In genomic region chr1:42686418-42686817, GRCh38 we compare ENCODE assay signal across 11 cellular contexts. TPM values are rescaled to one million over a fixed set of nuclear protein-coding genes. Genes with fewer than 3 reads are reported as not detected.
A peak's percentile ranks its signal among the peaks of the same experiment; 100 is the strongest.
DNase-seq lines count a peak whose midpoint lies in the region; ATAC-seq, FAIRE-seq and TF ChIP-seq lines count a peak whose summit lies in the region.
"Had no signal": no experiment of that assay in that cellular context is flagged by ENCODE, and none has a peak within 500 bp of the region (broad histone marks: within the 10 kb centered on the region; RNA-seq: fewer than 3 reads in every experiment).

No MANE protein-coding gene starts in this region.

- H3K4me3 ChIP-seq in MM.1S (ENCODE audit: low read length): no peak overlapping the region
- peak overlapping the region; percentile 77; the same call in 1 of the 2 replicates for H3K4me3 ChIP-seq in K562

- CTCF ChIA-PET in K562 (lab: Yijun Ruan, JAX; ENCODE audit: low intra/inter-chr PET ratio): no interaction called here

- peaks cover 89% of the 10 kb centered on the region for H3K79me2 ChIP-seq in MM.1S (ENCODE audit: low read length)
- peaks cover 94% of the 10 kb centered on the region for H3K79me2 ChIP-seq in K562 (ENCODE audit: control insufficient read depth, insufficient read depth, low read length)

- POLR2A ChIA-PET in K562 (lab: Yijun Ruan, JAX): interaction anchor here (0.6 to 2.7 kb wide), 5 partner anchors 9 to 907 kb away, joined by 3 to 10 read pairs (median 3); no protein-coding TSS in a partner anchor

- in situ Hi-C loops in K562 (cut with MboI): no loop called here

- H3K36me3 Mint-ChIP-seq in activated T-cell treated with anti-CD3 and anti-CD28 coated beads, Interleukin-2, amount 50 U/mL, for 24 hours (ENCODE audit: low read depth): peaks cover 94% of the 10 kb centered on the region
- peaks cover 20% of the 10 kb centered on the region for H3K36me3 Mint-ChIP-seq in osteocyte (ENCODE audit: unreplicated experiment)

- H3K27ac ChIP-seq in MM.1S (ENCODE audit: low read length): no peak overlapping the region
- peak overlapping the region; percentile 51 for H3K27ac ChIP-seq in K562 (ENCODE audit: extremely low read depth, low read depth, low read length)
- H3K27ac ChIP-seq: epithelial cell of prostate had no signal

- intact Hi-C loops in K562 (cut with micrococcal nuclease): loop anchor here (10.0 kb wide), 1 partner anchor 248 kb away; no protein-coding TSS in a partner anchor

- TF ChIP-seq RAD21 in K562 (CRISPR knock-in tag; conservative IDR thresholded peaks at IDR 0.05 in 1 of 2, IDR thresholded peaks at IDR 0.05 in 1 of 2): 0 out of 4 replicates have a peak, but pooled peaks of 1 of the 2 experiments have one; percentile 2

- H3K27me3 Mint-ChIP-seq in activated T-cell treated with anti-CD3 and anti-CD28 coated beads, Interleukin-2, amount 50 U/mL, for 24 hours: no peaks in the 10 kb centered on the region
- H3K27me3 Mint-ChIP-seq in osteocyte (ENCODE audit: unreplicated experiment): no peaks in the 10 kb centered on the region

- H2AFZ ChIP-seq in MM.1S (ENCODE audit: low read length): no peak overlapping the region
- H2AFZ ChIP-seq in K562 (ENCODE audit: low read depth, low read length): no peak overlapping the region

- H3K9me3 Mint-ChIP-seq in activated T-cell treated with anti-CD3 and anti-CD28 coated beads, Interleukin-2, amount 50 U/mL, for 24 hours: no peaks in the 10 kb centered on the region
- H3K9me3 Mint-ChIP-seq in osteocyte (ENCODE audit: unreplicated experiment): no peaks in the 10 kb centered on the region

- H3K4me1 ChIP-seq in MM.1S (ENCODE audit: low read length) (peaks cover 26% of the 10 kb centered on the region), K562 (replicated peaks in 1 of 2; ENCODE audit: control insufficient read depth in 2 of 2, insufficient read depth in 2 of 2, low read length in 2 of 2) (peaks cover 9 to 45% of the 10 kb centered on the region in 2 experiments)

- no peak for TF ChIP-seq CTCF in MM.1S (IDR thresholded peaks at IDR 0.05; ENCODE audit: low read length)
- TF ChIP-seq CTCF in K562 (IDR thresholded peaks at IDR 0.05 in 2 of 3, conservative IDR thresholded peaks at IDR 0.05 in 1 of 3; ENCODE audit: insufficient read depth in 2 of 3, low read depth in 1 of 3, low read length in 3 of 3): no peak
- no peak for TF ChIP-seq CTCF in osteocyte (IDR thresholded peaks at IDR 0.05)

- DNase-seq in activated T-cell treated with anti-CD3 and anti-CD28 coated beads, Interleukin-2, amount 50 U/mL, for 24 hours: no peak
- DNase-seq in activated T-cell treated with anti-CD3 and anti-CD28 coated beads for 4 hours (no peak), MM.1S (no peak), K562 (ENCODE audit: extremely low read depth in 1 of 4, low spot score in 3 of 4) (peak; percentile 66 to 83 (median 70)), osteocyte (ENCODE audit: extremely low spot score, unreplicated experiment) (no peak)
- no peak for DNase-seq in stimulated activated CD4-positive, alpha-beta T cell treated with anti-CD3 and anti-CD28 coated beads, Interleukin-4, amount 100 ng/mL, for 1 hour
- DNase-seq in stimulated activated CD4-positive, alpha-beta T cell treated with anti-CD3 and anti-CD28 coated beads, Interleukin-4, amount 100 ng/mL, for 24 hours: no peak
- DNase-seq: aorta had no signal

- H3K4me1 Mint-ChIP-seq in activated T-cell treated with anti-CD3 and anti-CD28 coated beads, Interleukin-2, amount 50 U/mL, for 24 hours (ENCODE audit: low read depth): peaks cover 73% of the 10 kb centered on the region
- peaks cover 62% of the 10 kb centered on the region for H3K4me1 Mint-ChIP-seq in osteocyte (ENCODE audit: unreplicated experiment)

- no peak for TF ChIP-seq POLR2A in K562 (conservative IDR thresholded peaks at IDR 0.05)

- H3K9me3 ChIP-seq in MM.1S (replicated peaks; ENCODE audit: insufficient read depth, low read length): no peaks in the 10 kb centered on the region
- H3K9me3 ChIP-seq in K562 (replicated peaks; ENCODE audit: control insufficient read depth, insufficient read depth, low read depth, low read length): no peaks in the 10 kb centered on the region

- H3K27me3 ChIP-seq in MM.1S (replicated peaks; ENCODE audit: insufficient read depth, low read length) (no peaks in the 10 kb centered on the region), K562 (ENCODE audit: control insufficient read depth in 2 of 2, insufficient read depth in 2 of 2, low read length in 2 of 2) (no peaks in the 10 kb centered on the region)

- no peaks in the 10 kb centered on the region for H3K9me2 ChIP-seq in MM.1S (replicated peaks; ENCODE audit: insufficient read depth, low read length)

- peak overlapping the region; percentile 96 for H3K4me3 Mint-ChIP-seq in activated T-cell treated with anti-CD3 and anti-CD28 coated beads, Interleukin-2, amount 50 U/mL, for 24 hours
- H3K4me3 Mint-ChIP-seq in osteocyte (ENCODE audit: unreplicated experiment): no peak overlapping the region

- peaks cover 8% of the 10 kb centered on the region for H3K9me1 ChIP-seq in K562 (ENCODE audit: control insufficient read depth, insufficient read depth, low read length)

- FAIRE-seq in K562 (lab: Jason Lieb, UNC): peak; percentile 11

- H3K4me2 ChIP-seq in MM.1S (ENCODE audit: low read depth, low read length) (peak overlapping the region; percentile 90; the same call in 1 of the 2 replicates), K562 (ENCODE audit: insufficient read depth, low read length) (peak overlapping the region; percentile 98)

- peaks cover 5% of the 10 kb centered on the region; the same call in 1 of the 2 replicates for H3K36me3 ChIP-seq in MM.1S (replicated peaks; ENCODE audit: insufficient read depth, low read length)
- H3K36me3 ChIP-seq in K562 (ENCODE audit: control insufficient read depth, insufficient read depth, low read length): peaks cover 84% of the 10 kb centered on the region

- peak overlapping the region; percentile 67 for H3K27ac Mint-ChIP-seq in activated T-cell treated with anti-CD3 and anti-CD28 coated beads, Interleukin-2, amount 50 U/mL, for 24 hours
- H3K27ac Mint-ChIP-seq in osteocyte (ENCODE audit: unreplicated experiment): peak overlapping the region; percentile 18

- peaks cover 11% of the 10 kb centered on the region; the same call in 1 of the 2 replicates for H3F3A ChIP-seq in MM.1S (ENCODE audit: insufficient read depth, low read length)

- 10% methylated on average over 4 of the region's 4 CpGs for WGBS in K562 (ENCODE audit: insufficient coverage, low coverage, missing lambda C conversion rate)

- ATAC-seq in K562 (peak; percentile 17), HG03159 (IDR thresholded peaks at IDR 0.05; ENCODE audit: unreplicated experiment) (no peak)

- peaks cover 81% of the 10 kb centered on the region for H4K20me1 ChIP-seq in MM.1S (ENCODE audit: insufficient read depth, low read length)
- H4K20me1 ChIP-seq in K562 (replicated peaks; ENCODE audit: control insufficient read depth, insufficient read depth, low read length): peaks cover 78% of the 10 kb centered on the region

- TF ChIP-seq EP300 in K562 (IDR thresholded peaks at IDR 0.05; ENCODE audit: low read length): peak; percentile 64; the same call in 1 of the 2 replicates

- H3K9ac ChIP-seq in MM.1S (ENCODE audit: low read length): no peak overlapping the region
- peak overlapping the region in 1 of 2 experiments; percentile 99; a peak in 2 of 4 replicates for H3K9ac ChIP-seq in K562 (ENCODE audit: insufficient read depth in 1 of 2, low read depth in 2 of 2, low read length in 2 of 2)

- no TSS peak for BruUV-seq in K562 (replicated peaks; lab: Mats Ljungman, UMichigan)

RNA-seq across cellular contexts. Expression of gene YBX1, which starts 4.2 kb away (rescaled TPM):
- 47.4 and 83.8 TPM in 2 replicates for total RNA-seq in K562 (2011; cell fraction: chromatin; rRNA removed; ENCODE audit: low replicate concordance)
- 59.5 and 62.8 TPM in 2 replicates for total RNA-seq in K562 (2011; cell fraction: nucleolus; rRNA removed)
- total RNA-seq in K562 (2011; cell fraction: nucleoplasm; rRNA removed): 90.9 and 179 TPM in 2 replicates
- 1,738 and 1,868 TPM in 2 replicates for total RNA-seq in K562 (2014; rRNA removed)
- total RNA-seq in K562 (2014; rRNA removed; fragmentation: Illumina TruSeq; extraction: Trizol): 1,262 and 1,370 TPM in 2 replicates
- 1,548 and 1,573 TPM in 2 replicates for total RNA-seq in K562 (2015; rRNA removed; fragmentation: Illumina TruSeq; extraction: Trizol)
- 1,160 and 1,216 TPM in 2 replicates for total RNA-seq in K562 (2021)
- polyA plus RNA-seq in K562 (2011; rRNA removed): 411 and 825 TPM in 2 replicates
- 506 and 740 TPM in 2 replicates for polyA plus RNA-seq in K562 (2011; cell fraction: cytosol; rRNA removed)
- polyA plus RNA-seq in K562 (2011; cell fraction: nucleus; rRNA removed): 320 and 421 TPM in 2 replicates
- polyA plus RNA-seq in K562 (2012): 794 and 1,429 TPM in 2 replicates
- 1,646 and 1,955 TPM in 2 replicates for polyA plus RNA-seq in K562 (2014; fragmentation: Illumina TruSeq; extraction: Trizol)
- polyA plus RNA-seq in K562 (2014; fragmentation: Nextera tagmentation; extraction: Ambion mirVana): 100 to 1,000 TPM; 363 to 380 TPM
- polyA plus RNA-seq in K562 (2014; rRNA removed): 1,176 and 1,182 TPM in 2 replicates
- 483 and 659 TPM in 2 replicates for polyA minus RNA-seq in K562 (2011; rRNA and poly(A)+ RNA removed)
- polyA minus RNA-seq in K562 (2011; cell fraction: cytosol; rRNA and poly(A)+ RNA removed): 380 and 478 TPM in 2 replicates
- polyA minus RNA-seq in K562 (2011; cell fraction: nucleus; rRNA and poly(A)+ RNA removed): 66.0 and 120 TPM in 2 replicates
- total RNA-seq in osteocyte: 529 and 538 TPM in 2 replicates

RNA-seq across cellular contexts. Expression of gene PPIH, which starts 28.2 kb away (rescaled TPM):
- total RNA-seq in K562 (2011; cell fraction: chromatin; rRNA removed; ENCODE audit: low replicate concordance): 75.0 and 80.3 TPM in 2 replicates
- 68.6 and 71.4 TPM in 2 replicates for total RNA-seq in K562 (2011; cell fraction: nucleolus; rRNA removed)
- 71.1 and 74.3 TPM in 2 replicates for total RNA-seq in K562 (2011; cell fraction: nucleoplasm; rRNA removed)
- total RNA-seq in K562 (2014; rRNA removed) (193 and 231 TPM in 2 replicates), K562 (2014; rRNA removed; fragmentation: Illumina TruSeq; extraction: Trizol) (277 and 303 TPM in 2 replicates), K562 (2015; rRNA removed; fragmentation: Illumina TruSeq; extraction: Trizol) (287 and 304 TPM in 2 replicates), K562 (2021) (197 and 199 TPM in 2 replicates), osteocyte (26.7 and 30.2 TPM in 2 replicates)
- polyA plus RNA-seq in K562 (2011; rRNA removed) (269 and 324 TPM in 2 replicates), K562 (2014; fragmentation: Illumina TruSeq; extraction: Trizol) (417 and 450 TPM in 2 replicates), K562 (2014; fragmentation: Nextera tagmentation; extraction: Ambion mirVana) (100 to 1,000 TPM; 221 to 265 TPM), K562 (2014; rRNA removed) (434 and 470 TPM in 2 replicates)
- 135 and 372 TPM in 2 replicates for polyA plus RNA-seq in K562 (2011; cell fraction: cytosol; rRNA removed)
- 78.2 and 125 TPM in 2 replicates for polyA plus RNA-seq in K562 (2011; cell fraction: nucleus; rRNA removed)
- 133 and 272 TPM in 2 replicates for polyA plus RNA-seq in K562 (2012)
- 136 and 141 TPM in 2 replicates for polyA minus RNA-seq in K562 (2011; rRNA and poly(A)+ RNA removed)
- 47.2 and 68.5 TPM in 2 replicates for polyA minus RNA-seq in K562 (2011; cell fraction: cytosol; rRNA and poly(A)+ RNA removed)
- polyA minus RNA-seq in K562 (2011; cell fraction: nucleus; rRNA and poly(A)+ RNA removed): 51.0 and 84.4 TPM in 2 replicates

RNA-seq across cellular contexts. Expression of gene CLDN19, which starts 53.6 kb away (rescaled TPM):
- total RNA-seq in K562 (2011; cell fraction: chromatin; rRNA removed; ENCODE audit: low replicate concordance): not detected in 2 replicates
- not detected in 2 replicates for total RNA-seq in K562 (2011; cell fraction: nucleolus; rRNA removed)
- not detected in 2 replicates for total RNA-seq in K562 (2011; cell fraction: nucleoplasm; rRNA removed)
- total RNA-seq in K562 (2014; rRNA removed) (not detected in 2 replicates), K562 (2014; rRNA removed; fragmentation: Illumina TruSeq; extraction: Trizol) (not detected in 2 replicates), K562 (2015; rRNA removed; fragmentation: Illumina TruSeq; extraction: Trizol) (not detected in 2 replicates), K562 (2021) (not detected in 2 replicates), osteocyte (not detected in 2 replicates)
- polyA plus RNA-seq in K562 (2011; rRNA removed) (not detected in 2 replicates), K562 (2014; fragmentation: Illumina TruSeq; extraction: Trizol) (not detected in 2 replicates), K562 (2014; fragmentation: Nextera tagmentation; extraction: Ambion mirVana) (not detected), K562 (2014; rRNA removed) (not detected in 2 replicates)
- polyA plus RNA-seq in K562 (2011; cell fraction: cytosol; rRNA removed): 0.03 TPM in 1 of 2 replicates, not detected in the other
- not detected in 2 replicates for polyA plus RNA-seq in K562 (2011; cell fraction: nucleus; rRNA removed)
- 0.03 TPM in 1 of 2 replicates, not detected in the other for polyA plus RNA-seq in K562 (2012)
- polyA minus RNA-seq in K562 (2011; rRNA and poly(A)+ RNA removed): not detected in 2 replicates
- not detected in 2 replicates for polyA minus RNA-seq in K562 (2011; cell fraction: cytosol; rRNA and poly(A)+ RNA removed)
- polyA minus RNA-seq in K562 (2011; cell fraction: nucleus; rRNA and poly(A)+ RNA removed): not detected in 2 replicates
- total RNA-seq: LHCN-M2 had no signal
- polyA plus RNA-seq: aorta had no signal

Comparison
In these comparisons a context has a peak if more than half of its experiments do, and no peak if none do; other contexts are left out.
1. DNase-seq: peak in K562 (4 of 4); none in activated T-cell treated with anti-CD3 and anti-CD28 coated beads, Interleukin-2, amount 50 U/mL, for 24 hours (single experiment), activated T-cell treated with anti-CD3 and anti-CD28 coated beads for 4 hours (single experiment), MM.1S (single experiment), osteocyte (single experiment), stimulated activated CD4-positive, alpha-beta T cell treated with anti-CD3 and anti-CD28 coated beads, Interleukin-4, amount 100 ng/mL, for 1 hour (single experiment) and stimulated activated CD4-positive, alpha-beta T cell treated with anti-CD3 and anti-CD28 coated beads, Interleukin-4, amount 100 ng/mL, for 24 hours (single experiment).